Comparison of ENCODE assay signal across 13 cellular contexts in genomic region chr2:173750332-173750731, GRCh38.
DNase-seq lines count a peak whose midpoint lies in the region; ATAC-seq and TF ChIP-seq lines count a peak whose summit lies in the region.
"Had no signal": no experiment of that assay in that cellular context is flagged by ENCODE, and none has a peak within 500 bp of the region (broad histone marks: within the 10 kb centered on the region; RNA-seq: fewer than 3 reads in every experiment).

No MANE protein-coding gene starts in this region.

- H3K27ac Mint-ChIP-seq in H9 (peak overlapping the region in 2 of 3 experiments; percentile 18 to 32; a peak in 3 of 7 replicates), progenitor cell of endocrine pancreas (peak overlapping the region; percentile 3)
- H3K27ac Mint-ChIP-seq: activated T-cell treated with anti-CD3 and anti-CD28 coated beads, Interleukin-2, amount 50 U/mL, for 72 hours; T-helper 1 cell treated with Interleukin-12 subunit alpha and Interleukin-12 subunit beta and Interleukin-4 antibody, amounts not matched to agents 30 μg/mL and 1 μg/mL, for 36 hours had no signal

- H3K4me1 Mint-ChIP-seq in H9, result peaks cover 49 to 50% of the 10 kb centered on the region in 2 experiments
- peaks cover 21% of the 10 kb centered on the region for H3K4me1 Mint-ChIP-seq in progenitor cell of endocrine pancreas (ENCODE audit: low read depth)

- H3K9me3 ChIP-seq in H9 (ENCODE audit: control insufficient read depth, low read depth, low read length) (no peaks in the 10 kb centered on the region), SJCRH30 (replicated peaks) (no peaks in the 10 kb centered on the region), cardiac muscle cell (ENCODE audit: low read depth) (no peaks in the 10 kb centered on the region)

- no peak overlapping the region for H3K14ac ChIP-seq in H9 (ENCODE audit: insufficient read depth, low read length)

- H3K27me3 ChIP-seq in H9 (ENCODE audit: insufficient read depth, low read length) (no peaks in the 10 kb centered on the region), SJCRH30 (no peaks in the 10 kb centered on the region), cardiac muscle cell (no peaks in the 10 kb centered on the region)

- no peaks in the 10 kb centered on the region for H4K20me1 ChIP-seq in H9 (ENCODE audit: control insufficient read depth, insufficient read depth, insufficient read length)

- H3K36me3 ChIP-seq in SJCRH30 (no peaks in the 10 kb centered on the region), cardiac muscle cell (no peaks in the 10 kb centered on the region)

- no peak overlapping the region for H3K9ac ChIP-seq in H9 (ENCODE audit: extremely low read depth, insufficient read length, low read length)

- no peak overlapping the region for H3K4me2 ChIP-seq in H9 (ENCODE audit: insufficient read depth, insufficient read length, low read length)

- no peaks in the 10 kb centered on the region for H3K27me3 Mint-ChIP-seq in H9 (ENCODE audit: low read depth)
- H3K27me3 Mint-ChIP-seq in progenitor cell of endocrine pancreas, result peaks cover 10% of the 10 kb centered on the region

- H3K4me3 Mint-ChIP-seq in H9, result no peak overlapping the region
- no peak overlapping the region for H3K4me3 Mint-ChIP-seq in progenitor cell of endocrine pancreas (ENCODE audit: low read depth)
- H3K4me3 Mint-ChIP-seq: activated T-cell treated with anti-CD3 and anti-CD28 coated beads, Interleukin-2, amount 50 U/mL, for 72 hours; neural crest cell; T-helper 1 cell treated with Interleukin-12 subunit alpha and Interleukin-12 subunit beta and Interleukin-4 antibody, amounts not matched to agents 30 μg/mL and 1 μg/mL, for 36 hours had no signal

- TF ChIP-seq CTCF in H9 (conservative IDR thresholded peaks at IDR 0.05), result peak; percentile 23; the same call in 2 of the 3 replicates
- TF ChIP-seq CTCF in cardiac muscle cell (IDR thresholded peaks at IDR 0.05; ENCODE audit: low read depth, low read length), result peak; percentile 30
- no peak for TF ChIP-seq CTCF in progenitor cell of endocrine pancreas (IDR thresholded peaks at IDR 0.05; ENCODE audit: unreplicated experiment)

- no peak overlapping the region for H2AFZ ChIP-seq in H9 (ENCODE audit: low read length)

- peak overlapping the region; percentile 42 for H3K4me3 ChIP-seq in SJCRH30
- H3K4me3 ChIP-seq in cardiac muscle cell, result no peak overlapping the region

- DNase-seq in H9, result peak; percentile 53
- DNase-seq in SJCRH30, result peak; percentile 65 to 80
- peak; percentile 65 to 73 for DNase-seq in cardiac muscle cell (ENCODE audit: low read depth in 1 of 2, low spot score in 1 of 2)
- no peak for DNase-seq in progenitor cell of endocrine pancreas (ENCODE audit: low spot score, unreplicated experiment)
- DNase-seq in midbrain (lab: John Stamatoyannopoulos, UW), result no peak
- DNase-seq: activated T-cell treated with anti-CD3 and anti-CD28 coated beads, Interleukin-2, amount 50 U/mL, for 72 hours; erythroblast; NCI-H2171 had no signal

- H4K5ac ChIP-seq in H9 (ENCODE audit: insufficient read length, low read depth, low read length), result no peak overlapping the region

- H3K9me3 Mint-ChIP-seq in H9 (no peaks in the 10 kb centered on the region), progenitor cell of endocrine pancreas (ENCODE audit: low read depth) (no peaks in the 10 kb centered on the region)
- H3K9me3 Mint-ChIP-seq: activated T-cell treated with anti-CD3 and anti-CD28 coated beads, Interleukin-2, amount 50 U/mL, for 72 hours; neural crest cell; T-helper 1 cell treated with Interleukin-12 subunit alpha and Interleukin-12 subunit beta and Interleukin-4 antibody, amounts not matched to agents 30 μg/mL and 1 μg/mL, for 36 hours had no signal

- H2BK5ac ChIP-seq in H9 (ENCODE audit: insufficient read length, low read length), result no peak overlapping the region

- no CpG with 5 or more reads among the region's 7 CpGs for WGBS in H9 (ENCODE audit: extremely low coverage, insufficient read length, low lambda C conversion rate)

- H3K36me3 Mint-ChIP-seq in H9 (ENCODE audit: insufficient read depth in 1 of 3, low read depth in 3 of 3), result no peaks in the 10 kb centered on the region
- H3K36me3 Mint-ChIP-seq in progenitor cell of endocrine pancreas (ENCODE audit: insufficient read depth), result no peaks in the 10 kb centered on the region

- H2BK12ac ChIP-seq in H9 (ENCODE audit: insufficient read length, low read depth, low read length), result no peak overlapping the region

- H4K8ac ChIP-seq in H9 (replicated peaks; ENCODE audit: insufficient read length, low read depth, low read length), result no peak overlapping the region

- no peak overlapping the region for H2BK120ac ChIP-seq in H9 (ENCODE audit: low read depth, low read length, poor library complexity, severe bottlenecking)

- no peaks in the 10 kb centered on the region for H3K23me2 ChIP-seq in H9 (ENCODE audit: insufficient read length, low read depth, low read length, poor library complexity, severe bottlenecking)

- H3K18ac ChIP-seq in H9 (ENCODE audit: insufficient read length, low read depth, low read length), result peak overlapping the region; percentile 43

- H3K23ac ChIP-seq in H9 (ENCODE audit: insufficient read length, low read depth, low read length), result no peak overlapping the region

- no peak overlapping the region for H3K4ac ChIP-seq in H9 (ENCODE audit: low read depth, low read length)

- H3K4me1 ChIP-seq in H9 (ENCODE audit: insufficient read depth, low read length) (peaks cover 16% of the 10 kb centered on the region), SJCRH30 (peaks cover 14% of the 10 kb centered on the region), cardiac muscle cell (ENCODE audit: low read depth) (peaks cover 35% of the 10 kb centered on the region)

- no peak overlapping the region for H2BK15ac ChIP-seq in H9 (ENCODE audit: low read depth, low read length)

- no peak overlapping the region for H2AK5ac ChIP-seq in H9 (ENCODE audit: insufficient read length, low read length)

- ATAC-seq in GM21576 (IDR thresholded peaks at IDR 0.05; ENCODE audit: unreplicated experiment) (no peak), GM21381 (IDR thresholded peaks at IDR 0.05; ENCODE audit: unreplicated experiment) (no peak), HG02678 (IDR thresholded peaks at IDR 0.05; ENCODE audit: unreplicated experiment) (no peak)
- ATAC-seq: activated T-cell treated with anti-CD3 and anti-CD28 coated beads, Interleukin-2, amount 50 U/mL, for 72 hours had no signal

- no peak overlapping the region for H3K56ac ChIP-seq in H9 (ENCODE audit: insufficient read length, low read depth, low read length)

- no peak overlapping the region for H2BK20ac ChIP-seq in H9 (ENCODE audit: low read depth, low read length, poor library complexity, severe bottlenecking)

- no peak overlapping the region for H4K91ac ChIP-seq in H9 (ENCODE audit: insufficient read length, low read depth, low read length)

- no peaks in the 10 kb centered on the region for H3K79me2 ChIP-seq in H9 (ENCODE audit: insufficient read depth, low read length)

- no peak overlapping the region for H3T11ph ChIP-seq in H9 (ENCODE audit: low read length)

- no peak overlapping the region for H3K27ac ChIP-seq in H9 (ENCODE audit: insufficient read length, low read depth, low read length)
- H3K27ac ChIP-seq in SJCRH30, result peak overlapping the region; percentile 34
- peak overlapping the region; percentile 2 for H3K27ac ChIP-seq in cardiac muscle cell

- no peaks in the 10 kb centered on the region for H3K79me1 ChIP-seq in H9 (ENCODE audit: insufficient read depth, low read depth, low read length, poor library complexity, severe bottlenecking)

Comparison
In these comparisons a context has a peak if more than half of its experiments do, and no peak if none do; other contexts are left out.
1. DNase-seq: peak in H9 (single experiment), SJCRH30 (2 of 2) and cardiac muscle cell (2 of 2); none in progenitor cell of endocrine pancreas (single experiment) and midbrain (single experiment).